Comparison of ENCODE assay signal across 1 cellular context in genomic region chr9:131715906-131716305, GRCh38.
TF ChIP-seq lines count a peak whose summit lies in the region.

No MANE protein-coding gene starts in this region.

TF ChIP-seq in IMR-90, 13 proteins besides CTCF, POLR2A, EP300 and RAD21 (continued from another document):
- TF ChIP-seq USF2 (IDR thresholded peaks at IDR 0.05; ENCODE audit: low read depth, low read length): no peak
- no peak for TF ChIP-seq FOS (IDR thresholded peaks at IDR 0.05; ENCODE audit: low read depth, low read length)
- no peak for TF ChIP-seq RFX5 (IDR thresholded peaks at IDR 0.05; ENCODE audit: low read depth, low read length)
- TF ChIP-seq SMC3 (IDR thresholded peaks at IDR 0.05; ENCODE audit: low read depth, low read length): no peak
